In genomic region chr7:42492895-42493294, GRCh38 we compare ENCODE assay signal across 11 cellular contexts.
DNase-seq lines count a peak whose midpoint lies in the region; ATAC-seq, FAIRE-seq and TF ChIP-seq lines count a peak whose summit lies in the region.
"Had no signal": no experiment of that assay in that cellular context is flagged by ENCODE, and none has a peak within 500 bp of the region (broad histone marks: within the 10 kb centered on the region; RNA-seq: fewer than 3 reads in every experiment).

No MANE protein-coding gene starts in this region.

- peaks cover 21% of the 10 kb centered on the region for H3K27me3 Mint-ChIP-seq in osteocyte (ENCODE audit: unreplicated experiment)

- H3K4me1 Mint-ChIP-seq in osteocyte (ENCODE audit: unreplicated experiment), result peaks cover 41% of the 10 kb centered on the region
- H3K4me1 Mint-ChIP-seq: T-cell had no signal

- TF ChIP-seq EP300 in A549 (IDR thresholded peaks at IDR 0.05), result no peak
- no peak for TF ChIP-seq EP300 in gastroesophageal sphincter (IDR thresholded peaks at IDR 0.05)

- no peak for ATAC-seq in A549
- no peak for ATAC-seq in gastroesophageal sphincter
- no peak for ATAC-seq in HG03354 (IDR thresholded peaks at IDR 0.05; ENCODE audit: poor library complexity, severe bottlenecking, unreplicated experiment)
- ATAC-seq in GM18505 (IDR thresholded peaks at IDR 0.05; ENCODE audit: unreplicated experiment), result no peak
- no peak for ATAC-seq in GM18909 (IDR thresholded peaks at IDR 0.05; ENCODE audit: poor library complexity, unreplicated experiment)
- ATAC-seq: T-cell had no signal

- no peaks in the 10 kb centered on the region for H3K9me3 ChIP-seq in A549
- no peaks in the 10 kb centered on the region for H3K9me3 ChIP-seq in gastroesophageal sphincter
- H3K9me3 ChIP-seq in BE2C, result no peaks in the 10 kb centered on the region
- H3K9me3 ChIP-seq: spleen had no signal

- DNase-seq in A549 (ENCODE audit: low read depth in 1 of 2, low spot score in 1 of 2) (no peak), SK-N-DZ (ENCODE audit: low spot score) (peak; percentile 11), osteocyte (ENCODE audit: extremely low spot score, unreplicated experiment) (no peak), BE2C (no peak)
- DNase-seq: activated CD4-positive, alpha-beta T cell treated with anti-CD3 and anti-CD28 coated beads for 4 hours; spleen; T-cell had no signal

- no peaks in the 10 kb centered on the region for H3K36me3 Mint-ChIP-seq in osteocyte (ENCODE audit: unreplicated experiment)
- H3K36me3 Mint-ChIP-seq: T-cell had no signal

- H3K27ac Mint-ChIP-seq in osteocyte (ENCODE audit: unreplicated experiment), result no peak overlapping the region
- H3K27ac Mint-ChIP-seq: T-cell had no signal

- TF ChIP-seq POLR2A in A549 (IDR thresholded peaks at IDR 0.05; ENCODE audit: low read length), result no peak
- no peak for TF ChIP-seq POLR2A in gastroesophageal sphincter (IDR thresholded peaks at IDR 0.05)
- no peak for TF ChIP-seq POLR2A in GM18505 (IDR thresholded peaks at IDR 0.05; ENCODE audit: borderline replicate concordance, extremely low read depth, insufficient read depth, insufficient read length)

- H3K36me3 ChIP-seq in gastroesophageal sphincter (no peaks in the 10 kb centered on the region), BE2C (no peaks in the 10 kb centered on the region)
- H3K36me3 ChIP-seq: spleen had no signal

- H3K4me3 ChIP-seq in A549 (no peak overlapping the region), gastroesophageal sphincter (peak overlapping the region; percentile 41 to 59), BE2C (ENCODE audit: low read depth, low read length) (no peak overlapping the region)

- FAIRE-seq in A549 (lab: Jason Lieb, UNC), result no peak

- H3K27me3 ChIP-seq in gastroesophageal sphincter, result no peaks in the 10 kb centered on the region
- H3K27me3 ChIP-seq in BE2C, result no peaks in the 10 kb centered on the region

- peak overlapping the region; percentile 77 for H3K4me3 Mint-ChIP-seq in osteocyte (ENCODE audit: unreplicated experiment)

- H3K27ac ChIP-seq in A549, result no peak overlapping the region
- peak overlapping the region in 3 of 4 donors; percentile 82 to 88 (median 82) for H3K27ac ChIP-seq in gastroesophageal sphincter

- H3K4me1 ChIP-seq in A549, result no peaks in the 10 kb centered on the region
- H3K4me1 ChIP-seq in gastroesophageal sphincter, result peaks cover 11 to 29% (median 11%) of the 10 kb centered on the region in 3 donors
- H3K4me1 ChIP-seq in BE2C, result no peaks in the 10 kb centered on the region

- H3K4me2 ChIP-seq in A549, result peak overlapping the region; percentile 68

- TF ChIP-seq RAD21 in A549 (conservative IDR thresholded peaks at IDR 0.05 in 1 of 2, IDR thresholded peaks at IDR 0.05 in 1 of 2), result no peak

- 30% methylated on average over 7 of the region's 7 CpGs for WGBS in A549 (ENCODE audit: missing lambda C conversion rate)
- WGBS in gastroesophageal sphincter (ENCODE audit: low coverage in 1 of 2), 2 donors, result 10 to 35% methylated on average over 4 to 7 of the region's 7 CpGs

- no peak for TF ChIP-seq CTCF in A549 (IDR thresholded peaks at IDR 0.05)
- TF ChIP-seq CTCF in gastroesophageal sphincter (IDR thresholded peaks at IDR 0.05), result no peak
- TF ChIP-seq CTCF in osteocyte (IDR thresholded peaks at IDR 0.05), result no peak
- TF ChIP-seq CTCF in BE2C (IDR thresholded peaks at IDR 0.05; ENCODE audit: low read depth, low read length), result no peak

- CTCF ChIA-PET in A549 (lab: Yijun Ruan, JAX), result no interaction called here

- POLR2A ChIA-PET in A549 (lab: Yijun Ruan, JAX), result no interaction called here

- peaks cover 4% of the 10 kb centered on the region for H3K9me3 Mint-ChIP-seq in osteocyte (ENCODE audit: unreplicated experiment)

TF ChIP-seq in A549, 52 proteins besides CTCF, POLR2A, EP300 and RAD21:
- TF ChIP-seq CBX8 (IDR thresholded peaks at IDR 0.05) (no peak), HDAC2 (IDR thresholded peaks at IDR 0.05) (no peak), ZNF302 (CRISPR knock-in tag; IDR thresholded peaks at IDR 0.05) (no peak), NPAS2 (CRISPR knock-in tag; IDR thresholded peaks at IDR 0.05; ENCODE audit: borderline replicate concordance) (no peak), EHF (CRISPR knock-in tag; IDR thresholded peaks at IDR 0.05) (no peak), KDM5A (IDR thresholded peaks at IDR 0.05) (no peak), HOXB5 (CRISPR knock-in tag; IDR thresholded peaks at IDR 0.05) (no peak), MAZ (IDR thresholded peaks at IDR 0.05; ENCODE audit: borderline replicate concordance, low read depth, low read length) (no peak), FOSL2 (IDR thresholded peaks at IDR 0.05) (no peak), FOSL2 (CRISPR knock-in tag; IDR thresholded peaks at IDR 0.05) (no peak), FOSB (CRISPR knock-in tag; IDR thresholded peaks at IDR 0.05) (no peak), TFCP2L1 (CRISPR knock-in tag; IDR thresholded peaks at IDR 0.05) (no peak), HEYL (CRISPR knock-in tag; IDR thresholded peaks at IDR 0.05) (no peak)

Comparison
In these comparisons a context has a peak if more than half of its experiments do, and no peak if none do; other contexts are left out.
1. H3K27ac ChIP-seq: peak in gastroesophageal sphincter (3 of 4); none in A549 (0 of 2).
2. H3K4me3 ChIP-seq: peak in gastroesophageal sphincter (2 of 2); none in A549 (single experiment) and BE2C (single experiment).